40 cellular contexts compared by ENCODE assay signal in the genomic region with DNA sequence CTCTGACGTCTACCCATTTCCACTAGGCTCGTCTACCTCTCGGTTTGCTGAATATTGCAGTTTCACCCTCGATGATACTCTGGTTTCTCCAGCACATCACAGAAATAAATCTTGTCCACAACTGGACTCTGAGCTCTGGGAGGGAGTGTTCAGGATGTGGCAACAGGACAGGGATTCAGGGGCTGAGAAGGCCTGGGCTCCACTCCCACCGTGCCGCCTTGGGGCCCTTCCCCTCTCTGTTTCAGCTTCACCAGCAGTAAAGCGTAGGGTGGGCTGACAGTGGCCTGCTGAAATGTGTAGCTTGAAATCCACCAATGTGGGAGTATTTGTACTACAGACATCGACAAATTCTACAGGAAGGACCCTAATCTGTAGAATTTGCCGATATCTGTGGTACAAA. TPM values are rescaled to one million over a fixed set of nuclear protein-coding genes. Genes with fewer than 3 reads are reported as not detected.
"Had no signal": no experiment of that assay in that cellular context is flagged by ENCODE, and none has a peak within 500 bp of the region (broad histone marks: within the 10 kb centered on the region; RNA-seq: fewer than 3 reads in every experiment).

No MANE protein-coding gene starts in this region.

- H3K9me3 ChIP-seq: adrenal gland, ascending aorta, body of pancreas had no signal

- FAIRE-seq: astrocyte, bronchial epithelial cell had no signal

- DNase-seq: activated effector memory CD4-positive, alpha-beta T cell treated with anti-CD3 and anti-CD28 coated beads, Interleukin-2, amount 50 U/mL, for 16 hours; activated effector memory CD4-positive, alpha-beta T cell treated with Interleukin-2 at 50 U/mL for 16 hours; activated gamma-delta T cell; activated gamma-delta T cell treated with Interleukin-2 at 50 U/mL for 16 hours; activated naive CD4-positive, alpha-beta T cell; activated naive CD4-positive, alpha-beta T cell treated with anti-CD3 and anti-CD28 coated beads for 36 hours; activated naive CD4-positive, alpha-beta T cell treated with anti-CD3 and anti-CD28 coated beads, Interleukin-2, amount 10 ng/mL, durations not matched to agents 7 days and 5 days; activated naive CD4-positive, alpha-beta T cell treated with anti-CD3 and anti-CD28 coated beads, Interleukin-2, amount 50 U/mL, for 16 hours; activated naive CD4-positive, alpha-beta T cell treated with Interleukin-2 at 50 U/mL for 16 hours; activated naive CD8-positive, alpha-beta T cell treated with anti-CD3 and anti-CD28 coated beads for 36 hours; activated naive CD8-positive, alpha-beta T cell treated with anti-CD3 and anti-CD28 coated beads, Interleukin-2, amount 10 ng/mL, durations not matched to agents 7 days and 5 days; activated naive CD8-positive, alpha-beta T cell treated with anti-CD3 and anti-CD28 coated beads, Interleukin-2, amount 50 U/mL, for 24 hours; activated T-cell treated with anti-CD3 and anti-CD28 coated beads, Interleukin-2, amount 50 U/mL, for 1 hour; activated T-cell treated with anti-CD3 and anti-CD28 coated beads, Interleukin-2, amount 50 U/mL, for 24 hours; activated T-cell treated with anti-CD3 and anti-CD28 coated beads, Interleukin-2, amount 50 U/mL, for 4 hours; activated T-cell treated with anti-CD3 and anti-CD28 coated beads, Interleukin-2, amount 50 U/mL, for 48 hours; activated T-cell treated with anti-CD3 and anti-CD28 coated beads, Interleukin-2, amount 50 U/mL, for 72 hours; adrenal gland; amniotic stem cell; amygdala; anterior cingulate cortex; aorta; body of pancreas; brain microvascular endothelial cell; caudate nucleus; central memory CD4-positive, alpha-beta T cell; cerebellar nuclear complex had no signal

- H3K4me3 ChIP-seq: adrenal gland, ascending aorta, body of pancreas, breast epithelium, cardiac muscle cell had no signal

- H3K27me3 ChIP-seq: ascending aorta, body of pancreas, brain microvascular endothelial cell, breast epithelium, cardiac muscle cell had no signal

- H3K36me3 ChIP-seq: adrenal gland, ascending aorta, brain microvascular endothelial cell, breast epithelium, cardiac muscle cell had no signal

- H3K4me1 ChIP-seq: adrenal gland, ascending aorta, body of pancreas, breast epithelium had no signal

- H3K27ac ChIP-seq: adrenal gland, ascending aorta, body of pancreas, brain microvascular endothelial cell, breast epithelium, cardiac muscle cell had no signal

- ATAC-seq: activated naive CD4-positive, alpha-beta T cell treated with anti-CD3 and anti-CD28 coated beads, Interleukin-2, amount 50 U/mL, for 72 hours; activated naive CD8-positive, alpha-beta T cell treated with anti-CD3 and anti-CD28 coated beads, Interleukin-2, amount 50 U/mL, for 24 hours; activated T-cell treated with anti-CD3 and anti-CD28 coated beads, Interleukin-2, amount 50 U/mL, for 4 hours; activated T-cell treated with anti-CD3 and anti-CD28 coated beads, Interleukin-2, amount 50 U/mL, for 72 hours; activated T-helper 17 cell treated with anti-CD3 and anti-CD28 coated beads, Interleukin-2, amount 50 U/mL, for 72 hours; body of pancreas had no signal

RNA-seq across cellular contexts. Expression of a gene that starts 20.0 kb away (rescaled TPM):
- total RNA-seq: activated naive CD4-positive, alpha-beta T cell treated with anti-CD3 and anti-CD28 coated beads for 36 hours; activated naive CD4-positive, alpha-beta T cell treated with anti-CD3 and anti-CD28 coated beads, Interleukin-2, amount 50 U/mL, for 72 hours; activated naive CD8-positive, alpha-beta T cell treated with anti-CD3 and anti-CD28 coated beads for 36 hours; activated naive CD8-positive, alpha-beta T cell treated with anti-CD3 and anti-CD28 coated beads, Interleukin-2, amount 10 ng/mL, durations not matched to agents 7 days and 5 days; activated T-cell treated with anti-CD3 and anti-CD28 coated beads, Interleukin-2, amount 50 U/mL, for 4 hours; activated T-cell treated with anti-CD3 and anti-CD28 coated beads, Interleukin-2, amount 50 U/mL, for 72 hours; activated T-helper 1 cell treated with anti-CD3 and anti-CD28 coated beads, Interleukin-12 subunit alpha, Interleukin-12 subunit beta, Interleukin-2, Interleukin-4 antibody, amounts not matched to agents 30 ng/mL and 10 ng/mL and 1 ng/mL, durations not matched to agents 14 hours and 24 hours and 36 hours; activated T-helper 17 cell treated with anti-CD3 and anti-CD28 coated beads, Interleukin-2, amount 50 U/mL, for 72 hours; activated T-helper 2 cell treated with anti-CD3 and anti-CD28 coated beads, Interferon-gamma antibody, Interleukin-2, Interleukin-4, amounts not matched to agents 10 μg/mL and 5 μg/mL and 100 μg/mL, durations not matched to agents 14 hours and 24 hours and 36 hours; aorta; ascending aorta; astrocyte; body of pancreas; breast epithelium; bronchial epithelial cell; cardiac muscle cell; cardiac septum; chondrocyte had no signal
- polyA plus RNA-seq: adipose tissue, aorta, cardiac muscle cell had no signal

RNA-seq across cellular contexts. Expression of a gene that starts 35.5 kb away (rescaled TPM):
- total RNA-seq: activated naive CD4-positive, alpha-beta T cell treated with anti-CD3 and anti-CD28 coated beads for 36 hours; activated naive CD8-positive, alpha-beta T cell treated with anti-CD3 and anti-CD28 coated beads for 36 hours; activated T-cell treated with anti-CD3 and anti-CD28 coated beads, Interleukin-2, amount 50 U/mL, for 4 hours; activated T-helper 1 cell treated with anti-CD3 and anti-CD28 coated beads, Interleukin-12 subunit alpha, Interleukin-12 subunit beta, Interleukin-2, Interleukin-4 antibody, amounts not matched to agents 30 ng/mL and 10 ng/mL and 1 ng/mL, durations not matched to agents 14 hours and 24 hours and 36 hours; activated T-helper 2 cell treated with anti-CD3 and anti-CD28 coated beads, Interferon-gamma antibody, Interleukin-2, Interleukin-4, amounts not matched to agents 10 μg/mL and 5 μg/mL and 100 μg/mL, durations not matched to agents 14 hours and 24 hours and 36 hours; ascending aorta; body of pancreas; bronchial epithelial cell; cardiac muscle cell; cardiac septum; cerebellum; chondrocyte had no signal
- polyA plus RNA-seq: cardiac muscle cell had no signal

RNA-seq across cellular contexts. Expression of a gene that starts 55.7 kb away (rescaled TPM):
- total RNA-seq: cardiac muscle cell had no signal
- polyA plus RNA-seq: cardiac muscle cell had no signal
